1 cellular context compared by ENCODE assay signal in genomic region chr6:142947702-142948480, GRCh38.
A peak's percentile ranks its signal among the peaks of the same experiment; 100 is the strongest.
TF ChIP-seq lines count a peak whose summit lies in the region.

No MANE protein-coding gene starts in this region.

TF ChIP-seq in K562, 482 proteins besides CTCF, POLR2A, EP300 and RAD21 (continued from another document):
- TF ChIP-seq ZNF431 (CRISPR knock-in tag; IDR thresholded peaks at IDR 0.05): no peak
- TF ChIP-seq PHB (CRISPR knock-in tag; IDR thresholded peaks at IDR 0.05): no peak
- TF ChIP-seq NRF1 (conservative IDR thresholded peaks at IDR 0.05 in 1 of 2, IDR thresholded peaks at IDR 0.05 in 1 of 2): no peak
- no peak for TF ChIP-seq SRSF7 (optimal IDR thresholded peaks at IDR 0.05; ENCODE audit: low read depth, low read length)
- TF ChIP-seq PHF21A (IDR thresholded peaks at IDR 0.05; ENCODE audit: borderline replicate concordance, low read depth): 0 out of 2 replicates have a peak, but pooled peaks have one; percentile 57
- TF ChIP-seq, protein P1, sequence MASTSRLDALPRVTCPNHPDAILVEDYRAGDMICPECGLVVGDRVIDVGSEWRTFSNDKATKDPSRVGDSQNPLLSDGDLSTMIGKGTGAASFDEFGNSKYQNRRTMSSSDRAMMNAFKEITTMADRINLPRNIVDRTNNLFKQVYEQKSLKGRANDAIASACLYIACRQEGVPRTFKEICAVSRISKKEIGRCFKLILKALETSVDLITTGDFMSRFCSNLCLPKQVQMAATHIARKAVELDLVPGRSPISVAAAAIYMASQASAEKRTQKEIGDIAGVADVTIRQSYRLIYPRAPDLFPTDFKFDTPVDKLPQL (IDR thresholded peaks at IDR 0.05; ENCODE audit: extremely low read depth, insufficient read length): no peak
- no peak for TF ChIP-seq SMARCA4 (IDR thresholded peaks at IDR 0.05)
- no peak for TF ChIP-seq ZNF830 (CRISPR knock-in tag; IDR thresholded peaks at IDR 0.05)
- TF ChIP-seq, protein P2, sequence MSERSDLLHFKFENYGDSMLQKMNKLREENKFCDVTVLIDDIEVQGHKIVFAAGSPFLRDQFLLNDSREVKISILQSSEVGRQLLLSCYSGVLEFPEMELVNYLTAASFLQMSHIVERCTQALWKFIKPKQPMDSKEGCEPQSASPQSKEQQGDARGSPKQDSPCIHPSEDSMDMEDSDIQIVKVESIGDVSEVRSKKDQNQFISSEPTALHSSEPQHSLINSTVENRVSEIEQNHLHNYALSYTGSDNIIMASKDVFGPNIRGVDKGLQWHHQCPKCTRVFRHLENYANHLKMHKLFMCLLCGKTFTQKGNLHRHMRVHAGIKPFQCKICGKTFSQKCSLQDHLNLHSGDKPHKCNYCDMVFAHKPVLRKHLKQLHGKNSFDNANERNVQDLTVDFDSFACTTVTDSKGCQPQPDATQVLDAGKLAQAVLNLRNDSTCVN (CRISPR knock-in tag; IDR thresholded peaks at IDR 0.05): no peak
- TF ChIP-seq MAX (CRISPR knock-in tag; IDR thresholded peaks at IDR 0.05): no peak
- TF ChIP-seq SAFB (IDR thresholded peaks at IDR 0.05; ENCODE audit: borderline replicate concordance, low read depth, low read length): no peak
- no peak for TF ChIP-seq ZNF197 (CRISPR knock-in tag; IDR thresholded peaks at IDR 0.05; ENCODE audit: low read depth)
- no peak for TF ChIP-seq ATF6 (CRISPR knock-in tag; IDR thresholded peaks at IDR 0.05)
- no peak for TF ChIP-seq NFIC (IDR thresholded peaks at IDR 0.05)
- no peak for TF ChIP-seq HNRNPUL1 (IDR thresholded peaks at IDR 0.05; ENCODE audit: low read length)
- no peak for TF ChIP-seq ZEB2 (IDR thresholded peaks at IDR 0.05)
- TF ChIP-seq JUND (IDR thresholded peaks at IDR 0.05; ENCODE audit: borderline replicate concordance, low read depth, low read length): no peak
- TF ChIP-seq JUND (tag; IDR thresholded peaks at IDR 0.05; ENCODE audit: borderline replicate concordance, low read depth, low read length): no peak
- 0 out of 2 replicates have a peak, but pooled peaks have one; percentile 37 for TF ChIP-seq TEAD2 (tag; IDR thresholded peaks at IDR 0.05)
- no peak for TF ChIP-seq ZNF3 (CRISPR knock-in tag; IDR thresholded peaks at IDR 0.05)
- TF ChIP-seq ELF1 (tag; IDR thresholded peaks at IDR 0.05): no peak
- TF ChIP-seq CCNT2 (IDR thresholded peaks at IDR 0.05; ENCODE audit: borderline replicate concordance, extremely low read depth, insufficient read length, low read depth, low read length): no peak
- TF ChIP-seq ESRRB (CRISPR knock-in tag; IDR thresholded peaks at IDR 0.05; ENCODE audit: borderline replicate concordance): no peak
- peak; percentile 45 for TF ChIP-seq MAFG (tag; conservative IDR thresholded peaks at IDR 0.05)
- TF ChIP-seq RBM39 (optimal IDR thresholded peaks at IDR 0.05; ENCODE audit: low read depth, low read length): no peak
- no peak for TF ChIP-seq RHOXF2B (CRISPR knock-in tag; conservative IDR thresholded peaks at IDR 0.05)
- no peak for TF ChIP-seq EHMT2 (IDR thresholded peaks at IDR 0.05)
- TF ChIP-seq, protein P3, sequence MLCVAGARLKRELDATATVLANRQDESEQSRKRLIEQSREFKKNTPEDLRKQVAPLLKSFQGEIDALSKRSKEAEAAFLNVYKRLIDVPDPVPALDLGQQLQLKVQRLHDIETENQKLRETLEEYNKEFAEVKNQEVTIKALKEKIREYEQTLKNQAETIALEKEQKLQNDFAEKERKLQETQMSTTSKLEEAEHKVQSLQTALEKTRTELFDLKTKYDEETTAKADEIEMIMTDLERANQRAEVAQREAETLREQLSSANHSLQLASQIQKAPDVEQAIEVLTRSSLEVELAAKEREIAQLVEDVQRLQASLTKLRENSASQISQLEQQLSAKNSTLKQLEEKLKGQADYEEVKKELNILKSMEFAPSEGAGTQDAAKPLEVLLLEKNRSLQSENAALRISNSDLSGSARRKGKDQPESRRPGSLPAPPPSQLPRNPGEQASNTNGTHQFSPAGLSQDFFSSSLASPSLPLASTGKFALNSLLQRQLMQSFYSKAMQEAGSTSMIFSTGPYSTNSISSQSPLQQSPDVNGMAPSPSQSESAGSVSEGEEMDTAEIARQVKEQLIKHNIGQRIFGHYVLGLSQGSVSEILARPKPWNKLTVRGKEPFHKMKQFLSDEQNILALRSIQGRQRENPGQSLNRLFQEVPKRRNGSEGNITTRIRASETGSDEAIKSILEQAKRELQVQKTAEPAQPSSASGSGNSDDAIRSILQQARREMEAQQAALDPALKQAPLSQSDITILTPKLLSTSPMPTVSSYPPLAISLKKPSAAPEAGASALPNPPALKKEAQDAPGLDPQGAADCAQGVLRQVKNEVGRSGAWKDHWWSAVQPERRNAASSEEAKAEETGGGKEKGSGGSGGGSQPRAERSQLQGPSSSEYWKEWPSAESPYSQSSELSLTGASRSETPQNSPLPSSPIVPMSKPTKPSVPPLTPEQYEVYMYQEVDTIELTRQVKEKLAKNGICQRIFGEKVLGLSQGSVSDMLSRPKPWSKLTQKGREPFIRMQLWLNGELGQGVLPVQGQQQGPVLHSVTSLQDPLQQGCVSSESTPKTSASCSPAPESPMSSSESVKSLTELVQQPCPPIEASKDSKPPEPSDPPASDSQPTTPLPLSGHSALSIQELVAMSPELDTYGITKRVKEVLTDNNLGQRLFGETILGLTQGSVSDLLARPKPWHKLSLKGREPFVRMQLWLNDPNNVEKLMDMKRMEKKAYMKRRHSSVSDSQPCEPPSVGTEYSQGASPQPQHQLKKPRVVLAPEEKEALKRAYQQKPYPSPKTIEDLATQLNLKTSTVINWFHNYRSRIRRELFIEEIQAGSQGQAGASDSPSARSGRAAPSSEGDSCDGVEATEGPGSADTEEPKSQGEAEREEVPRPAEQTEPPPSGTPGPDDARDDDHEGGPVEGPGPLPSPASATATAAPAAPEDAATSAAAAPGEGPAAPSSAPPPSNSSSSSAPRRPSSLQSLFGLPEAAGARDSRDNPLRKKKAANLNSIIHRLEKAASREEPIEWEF (CRISPR knock-in tag; IDR thresholded peaks at IDR 0.05): no peak
- no peak for TF ChIP-seq ZNF76 (CRISPR knock-in tag; IDR thresholded peaks at IDR 0.05; ENCODE audit: borderline replicate concordance)
- TF ChIP-seq ZNF316 (IDR thresholded peaks at IDR 0.05): peak; percentile 60
- no peak for TF ChIP-seq KLF1 (tag; IDR thresholded peaks at IDR 0.05)
- TF ChIP-seq SFPQ (IDR thresholded peaks at IDR 0.05; ENCODE audit: low read depth, low read length): no peak
- TF ChIP-seq C11orf30 (IDR thresholded peaks at IDR 0.05; ENCODE audit: low read depth): peak; percentile 21; the same call in 1 of the 2 replicates
- TF ChIP-seq, protein P4, sequence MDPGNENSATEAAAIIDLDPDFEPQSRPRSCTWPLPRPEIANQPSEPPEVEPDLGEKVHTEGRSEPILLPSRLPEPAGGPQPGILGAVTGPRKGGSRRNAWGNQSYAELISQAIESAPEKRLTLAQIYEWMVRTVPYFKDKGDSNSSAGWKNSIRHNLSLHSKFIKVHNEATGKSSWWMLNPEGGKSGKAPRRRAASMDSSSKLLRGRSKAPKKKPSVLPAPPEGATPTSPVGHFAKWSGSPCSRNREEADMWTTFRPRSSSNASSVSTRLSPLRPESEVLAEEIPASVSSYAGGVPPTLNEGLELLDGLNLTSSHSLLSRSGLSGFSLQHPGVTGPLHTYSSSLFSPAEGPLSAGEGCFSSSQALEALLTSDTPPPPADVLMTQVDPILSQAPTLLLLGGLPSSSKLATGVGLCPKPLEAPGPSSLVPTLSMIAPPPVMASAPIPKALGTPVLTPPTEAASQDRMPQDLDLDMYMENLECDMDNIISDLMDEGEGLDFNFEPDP (CRISPR knock-in tag; IDR thresholded peaks at IDR 0.05): no peak
- no peak for TF ChIP-seq ATF1 (CRISPR knock-in tag; IDR thresholded peaks at IDR 0.05)
- no peak for TF ChIP-seq ATF1 (tag; IDR thresholded peaks at IDR 0.05)
- TF ChIP-seq IFI16 (CRISPR knock-in tag; IDR thresholded peaks at IDR 0.05): no peak
- peak; percentile 11; the same call in 1 of the 2 replicates for TF ChIP-seq VEZF1 (CRISPR knock-in tag; IDR thresholded peaks at IDR 0.05)
- TF ChIP-seq XRCC3 (IDR thresholded peaks at IDR 0.05): no peak
